Comparison of ENCODE assay signal across 11 cellular contexts in the genomic region with DNA sequence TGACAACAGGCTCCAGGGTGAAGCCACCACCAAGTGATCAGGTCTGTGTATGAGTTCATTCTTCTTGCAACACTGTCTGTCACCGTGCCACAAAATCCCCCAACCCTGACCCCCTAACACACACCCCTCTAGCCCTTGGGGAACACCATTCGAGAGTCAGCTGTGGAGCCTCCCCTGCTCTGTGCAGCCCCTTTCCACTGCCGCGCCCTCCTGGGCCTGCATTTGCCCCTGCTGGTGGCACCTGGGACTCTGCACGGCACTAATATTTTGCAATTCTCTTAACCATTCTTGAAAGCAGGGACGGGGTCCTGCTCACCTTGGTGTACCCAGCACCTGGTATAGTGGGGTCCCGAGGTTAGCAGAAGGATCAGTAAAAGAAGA.
A peak's percentile ranks its signal among the peaks of the same experiment; 100 is the strongest.
DNase-seq lines count a peak whose midpoint lies in the region; ATAC-seq, FAIRE-seq and TF ChIP-seq lines count a peak whose summit lies in the region.
"Had no signal": no experiment of that assay in that cellular context is flagged by ENCODE, and none has a peak within 500 bp of the region (broad histone marks: within the 10 kb centered on the region; RNA-seq: fewer than 3 reads in every experiment).

No MANE protein-coding gene starts in this region.

- H3K23ac ChIP-seq in mesendoderm (ENCODE audit: low read length): no peak overlapping the region

- H3K4me1 ChIP-seq in mesendoderm (ENCODE audit: control insufficient read depth, low read depth, low read length): no peaks in the 10 kb centered on the region

- H3K27ac ChIP-seq in layer of hippocampus (ENCODE audit: low read depth, low read length) (peak overlapping the region; percentile 65), substantia nigra (ENCODE audit: low read depth, low read length, poor library complexity, severe bottlenecking) (peak overlapping the region; percentile 73), mesendoderm (ENCODE audit: low read depth, low read length) (no peak overlapping the region)

- H3K9me3 Mint-ChIP-seq in activated naive CD4-positive, alpha-beta T cell treated with anti-CD3 and anti-CD28 coated beads, Interleukin-2, amount 10 ng/mL, durations not matched to agents 7 days and 5 days: no peaks in the 10 kb centered on the region
- no peaks in the 10 kb centered on the region for H3K9me3 Mint-ChIP-seq in activated naive CD4-positive, alpha-beta T cell treated with anti-CD3 and anti-CD28 coated beads for 36 hours
- H3K9me3 Mint-ChIP-seq in activated CD8-positive, alpha-beta T cell treated with anti-CD3 and anti-CD28 coated beads for 36 hours: no peaks in the 10 kb centered on the region

- H3K4me3 ChIP-seq in mesendoderm (ENCODE audit: low read length): no peak overlapping the region

- peak overlapping the region; percentile 46 for H3K27ac Mint-ChIP-seq in activated naive CD4-positive, alpha-beta T cell treated with anti-CD3 and anti-CD28 coated beads, Interleukin-2, amount 10 ng/mL, durations not matched to agents 7 days and 5 days
- no peak overlapping the region for H3K27ac Mint-ChIP-seq in activated naive CD4-positive, alpha-beta T cell treated with anti-CD3 and anti-CD28 coated beads for 36 hours
- H3K27ac Mint-ChIP-seq in activated CD8-positive, alpha-beta T cell treated with anti-CD3 and anti-CD28 coated beads for 36 hours: no peak overlapping the region
- H3K27ac Mint-ChIP-seq: B cell had no signal

- peaks cover 10% of the 10 kb centered on the region for H3K79me1 ChIP-seq in mesendoderm (ENCODE audit: low read length)

- H4K8ac ChIP-seq in mesendoderm (ENCODE audit: low read depth, low read length): no peak overlapping the region

- no peaks in the 10 kb centered on the region for H3K36me3 ChIP-seq in mesendoderm (ENCODE audit: control insufficient read depth, insufficient read depth, low read length)

- H3K4me3 Mint-ChIP-seq in activated naive CD4-positive, alpha-beta T cell treated with anti-CD3 and anti-CD28 coated beads, Interleukin-2, amount 10 ng/mL, durations not matched to agents 7 days and 5 days: no peak overlapping the region
- no peak overlapping the region for H3K4me3 Mint-ChIP-seq in activated naive CD4-positive, alpha-beta T cell treated with anti-CD3 and anti-CD28 coated beads for 36 hours
- no peak overlapping the region for H3K4me3 Mint-ChIP-seq in activated CD8-positive, alpha-beta T cell treated with anti-CD3 and anti-CD28 coated beads for 36 hours
- H3K4me3 Mint-ChIP-seq: B cell had no signal

- no peak overlapping the region for H3K56ac ChIP-seq in mesendoderm (ENCODE audit: low read length)

- no peaks in the 10 kb centered on the region for H3K27me3 ChIP-seq in layer of hippocampus (ENCODE audit: control insufficient read depth, insufficient read depth, low read length)
- no peaks in the 10 kb centered on the region for H3K27me3 ChIP-seq in mesendoderm (ENCODE audit: insufficient read depth, low read length, poor library complexity)

- H3K18ac ChIP-seq in mesendoderm (ENCODE audit: low read length): no peak overlapping the region

- peaks cover 23% of the 10 kb centered on the region for H3K36me3 Mint-ChIP-seq in activated naive CD4-positive, alpha-beta T cell treated with anti-CD3 and anti-CD28 coated beads, Interleukin-2, amount 10 ng/mL, durations not matched to agents 7 days and 5 days
- no peaks in the 10 kb centered on the region for H3K36me3 Mint-ChIP-seq in activated naive CD4-positive, alpha-beta T cell treated with anti-CD3 and anti-CD28 coated beads for 36 hours (ENCODE audit: low read depth)
- peaks cover 1% of the 10 kb centered on the region for H3K36me3 Mint-ChIP-seq in activated CD8-positive, alpha-beta T cell treated with anti-CD3 and anti-CD28 coated beads for 36 hours (ENCODE audit: low read depth)

- H3K4ac ChIP-seq in mesendoderm (ENCODE audit: low read depth, low read length): no peak overlapping the region

- intact Hi-C loops in activated naive CD4-positive, alpha-beta T cell treated with anti-CD3 and anti-CD28 coated beads for 36 hours (cut with micrococcal nuclease): no loop called here
- intact Hi-C loops in activated CD8-positive, alpha-beta T cell treated with anti-CD3 and anti-CD28 coated beads for 36 hours (cut with micrococcal nuclease): no loop called here

- no peak overlapping the region for H2BK5ac ChIP-seq in mesendoderm (ENCODE audit: low read length)

- no peak overlapping the region for H3K4me2 ChIP-seq in mesendoderm (ENCODE audit: low read length)

- CTCF ChIA-PET in activated naive CD4-positive, alpha-beta T cell treated with anti-CD3 and anti-CD28 coated beads, Interleukin-2, amount 10 ng/mL, durations not matched to agents 7 days and 5 days (lab: Charles Lee): no interaction called here
- CTCF ChIA-PET in activated naive CD4-positive, alpha-beta T cell treated with anti-CD3 and anti-CD28 coated beads for 36 hours (lab: Charles Lee): interaction anchor here (0.9 to 1.1 kb wide), 2 partner anchors 12 to 21 kb away, joined by 3 to 4 read pairs; no protein-coding TSS in a partner anchor
- CTCF ChIA-PET in activated CD8-positive, alpha-beta T cell treated with anti-CD3 and anti-CD28 coated beads for 36 hours (lab: Charles Lee): no interaction called here

- POLR2A ChIA-PET in activated CD8-positive, alpha-beta T cell treated with anti-CD3 and anti-CD28 coated beads for 36 hours (lab: Charles Lee): interaction anchor here (0.9 to 2.0 kb wide), 2 partner anchors 9 to 15 kb away, joined by 4 to 10 read pairs; no protein-coding TSS in a partner anchor

- no CpG with 5 or more reads among the region's 7 CpGs for WGBS in mesendoderm (ENCODE audit: extremely low coverage, insufficient coverage, low lambda C conversion rate)

- H2BK15ac ChIP-seq in mesendoderm (replicated peaks; ENCODE audit: low read depth): no peak overlapping the region

- no peak for FAIRE-seq in frontal cortex (lab: Jason Lieb, UNC)
- FAIRE-seq: TTC549 had no signal

- no peak overlapping the region for H4K5ac ChIP-seq in mesendoderm (ENCODE audit: low read length)

- H2BK120ac ChIP-seq in mesendoderm (ENCODE audit: low read depth, low read length): no peak overlapping the region

- TF ChIP-seq CTCF in activated CD8-positive, alpha-beta T cell treated with anti-CD3 and anti-CD28 coated beads for 36 hours (IDR thresholded peaks at IDR 0.05): no peak

- no peak overlapping the region for H3K9ac ChIP-seq in mesendoderm (ENCODE audit: low read length)

- ATAC-seq in activated CD8-positive, alpha-beta T cell treated with anti-CD3 and anti-CD28 coated beads for 36 hours: no peak
- ATAC-seq: Panc1 had no signal

- H2AK5ac ChIP-seq in mesendoderm (ENCODE audit: low read length): no peak overlapping the region

- DNase-seq in activated naive CD4-positive, alpha-beta T cell treated with anti-CD3 and anti-CD28 coated beads, Interleukin-2, amount 10 ng/mL, durations not matched to agents 7 days and 5 days: peak; percentile 14
- no peak for DNase-seq in activated naive CD4-positive, alpha-beta T cell treated with anti-CD3 and anti-CD28 coated beads for 36 hours
- DNase-seq in activated CD8-positive, alpha-beta T cell treated with anti-CD3 and anti-CD28 coated beads for 36 hours: peak; percentile 3
- DNase-seq in substantia nigra (lab: John Stamatoyannopoulos, UW): no peak
- DNase-seq in amygdala (lab: John Stamatoyannopoulos, UW): no peak
- DNase-seq in frontal cortex (ENCODE audit: low spot score in 2 of 2): no peak
- DNase-seq in mesendoderm: no peak

- H3K27me3 Mint-ChIP-seq in activated naive CD4-positive, alpha-beta T cell treated with anti-CD3 and anti-CD28 coated beads, Interleukin-2, amount 10 ng/mL, durations not matched to agents 7 days and 5 days: no peaks in the 10 kb centered on the region
- peaks cover 14% of the 10 kb centered on the region for H3K27me3 Mint-ChIP-seq in activated naive CD4-positive, alpha-beta T cell treated with anti-CD3 and anti-CD28 coated beads for 36 hours (ENCODE audit: low read depth)
- peaks cover 9% of the 10 kb centered on the region for H3K27me3 Mint-ChIP-seq in activated CD8-positive, alpha-beta T cell treated with anti-CD3 and anti-CD28 coated beads for 36 hours

- H3K79me2 ChIP-seq in mesendoderm (ENCODE audit: control insufficient read depth, insufficient read depth, low read length): peaks cover 12% of the 10 kb centered on the region

- H3K4me1 Mint-ChIP-seq in activated naive CD4-positive, alpha-beta T cell treated with anti-CD3 and anti-CD28 coated beads, Interleukin-2, amount 10 ng/mL, durations not matched to agents 7 days and 5 days: peaks cover 74% of the 10 kb centered on the region
- peaks cover 49% of the 10 kb centered on the region for H3K4me1 Mint-ChIP-seq in activated naive CD4-positive, alpha-beta T cell treated with anti-CD3 and anti-CD28 coated beads for 36 hours (ENCODE audit: low read depth)
- peaks cover 37% of the 10 kb centered on the region for H3K4me1 Mint-ChIP-seq in activated CD8-positive, alpha-beta T cell treated with anti-CD3 and anti-CD28 coated beads for 36 hours (ENCODE audit: low read depth)

Comparison
In these comparisons a context has a peak if more than half of its experiments do, and no peak if none do; other contexts are left out.
1. DNase-seq: peak in activated naive CD4-positive, alpha-beta T cell treated with anti-CD3 and anti-CD28 coated beads, Interleukin-2, amount 10 ng/mL, durations not matched to agents 7 days and 5 days (single experiment) and activated CD8-positive, alpha-beta T cell treated with anti-CD3 and anti-CD28 coated beads for 36 hours (single experiment); none in activated naive CD4-positive, alpha-beta T cell treated with anti-CD3 and anti-CD28 coated beads for 36 hours (single experiment), substantia nigra (0 of 49), amygdala (0 of 56), frontal cortex (0 of 2) and mesendoderm (single experiment).